Comparison of ENCODE assay signal across 14 cellular contexts in genomic region chr13:40599146-40599545, GRCh38.
DNase-seq lines count a peak whose midpoint lies in the region; ATAC-seq and FAIRE-seq lines count a peak whose summit lies in the region.
"Had no signal": no experiment of that assay in that cellular context is flagged by ENCODE, and none has a peak within 500 bp of the region (broad histone marks: within the 10 kb centered on the region; RNA-seq: fewer than 3 reads in every experiment).

No MANE protein-coding gene starts in this region.

- no peak for ATAC-seq in left colon

- H3K36me3 Mint-ChIP-seq in activated naive CD4-positive, alpha-beta T cell treated with anti-CD3 and anti-CD28 coated beads, Interleukin-2, amount 50 U/mL, for 24 hours = no peaks in the 10 kb centered on the region
- no peaks in the 10 kb centered on the region for H3K36me3 Mint-ChIP-seq in activated CD4-positive, alpha-beta memory T cell treated with anti-CD3 and anti-CD28 coated beads for 36 hours

- intact Hi-C loops in activated CD4-positive, alpha-beta memory T cell treated with anti-CD3 and anti-CD28 coated beads for 36 hours (cut with micrococcal nuclease) = loop anchor here (1.0 to 5.0 kb wide), 5 partner anchors 14 to 572 kb away; no protein-coding TSS in a partner anchor
- intact Hi-C loops in left colon (cut with DNase I, micrococcal nuclease) = no loop called here

- POLR2A ChIA-PET in activated CD4-positive, alpha-beta memory T cell treated with anti-CD3 and anti-CD28 coated beads for 36 hours (lab: Charles Lee) = interaction anchor here (2.0 to 3.9 kb wide), 2 partner anchors 15 to 65 kb away, joined by 6 to 20 read pairs; no protein-coding TSS in a partner anchor

- H3K27ac ChIP-seq in subcutaneous abdominal adipose tissue (ENCODE audit: low read depth, low read length) = peak overlapping the region; percentile 9
- H3K27ac ChIP-seq in small intestine (ENCODE audit: low read depth in 1 of 2, low read length in 1 of 2) = no peak overlapping the region
- H3K27ac ChIP-seq: Peyer's patch had no signal

- no peak for DNase-seq in activated naive CD4-positive, alpha-beta T cell (lab: John Stamatoyannopoulos, UW)
- peak; percentile 40 for DNase-seq in activated CD4-positive, alpha-beta memory T cell treated with anti-CD3 and anti-CD28 coated beads for 36 hours
- no peak for DNase-seq in left colon
- DNase-seq in small intestine = no peak
- DNase-seq in RPMI8226 = no peak
- DNase-seq: cerebellar nuclear complex, KG1, NCI-H1092, Peyer's patch, stomach had no signal

- peaks cover 94% of the 10 kb centered on the region for H3K4me1 Mint-ChIP-seq in activated naive CD4-positive, alpha-beta T cell treated with anti-CD3 and anti-CD28 coated beads, Interleukin-2, amount 50 U/mL, for 24 hours
- H3K4me1 Mint-ChIP-seq in activated CD4-positive, alpha-beta memory T cell treated with anti-CD3 and anti-CD28 coated beads for 36 hours (ENCODE audit: low read depth) = peaks cover 90% of the 10 kb centered on the region

- no peak overlapping the region for H3K4me3 ChIP-seq in subcutaneous abdominal adipose tissue (ENCODE audit: low read depth in 1 of 5, low read length in 5 of 5)
- no peak overlapping the region for H3K4me3 ChIP-seq in small intestine (ENCODE audit: low read depth in 1 of 2, low read length in 2 of 2)
- H3K4me3 ChIP-seq: pancreas, Peyer's patch, stomach had no signal

- 67 to 79% (median 69%) methylated on average over 5 of the region's 5 CpGs for WGBS in small intestine, 3 donors

- no peaks in the 10 kb centered on the region for H3K27me3 Mint-ChIP-seq in activated naive CD4-positive, alpha-beta T cell treated with anti-CD3 and anti-CD28 coated beads, Interleukin-2, amount 50 U/mL, for 24 hours
- no peaks in the 10 kb centered on the region for H3K27me3 Mint-ChIP-seq in activated CD4-positive, alpha-beta memory T cell treated with anti-CD3 and anti-CD28 coated beads for 36 hours

- FAIRE-seq in islet of Langerhans (lab: Jason Lieb, UNC) (peak; percentile 71), small intestine (lab: Jason Lieb, UNC) (no peak)

- H3K27me3 ChIP-seq in subcutaneous abdominal adipose tissue (ENCODE audit: control insufficient read depth in 5 of 5, insufficient read depth in 4 of 5, low read length in 5 of 5) (no peaks in the 10 kb centered on the region), small intestine (ENCODE audit: control insufficient read depth in 2 of 2, insufficient read depth in 2 of 2, low read length in 2 of 2) (no peaks in the 10 kb centered on the region)
- H3K27me3 ChIP-seq: pancreas, Peyer's patch, stomach had no signal

- H3K9ac ChIP-seq in subcutaneous abdominal adipose tissue (ENCODE audit: low read length in 5 of 5) = no peak overlapping the region

- H3K27ac Mint-ChIP-seq in activated naive CD4-positive, alpha-beta T cell treated with anti-CD3 and anti-CD28 coated beads, Interleukin-2, amount 50 U/mL, for 24 hours = peak overlapping the region; percentile 93
- H3K27ac Mint-ChIP-seq in activated CD4-positive, alpha-beta memory T cell treated with anti-CD3 and anti-CD28 coated beads for 36 hours = peak overlapping the region; percentile 85

- H3K9me3 Mint-ChIP-seq in activated naive CD4-positive, alpha-beta T cell treated with anti-CD3 and anti-CD28 coated beads, Interleukin-2, amount 50 U/mL, for 24 hours = no peaks in the 10 kb centered on the region
- no peaks in the 10 kb centered on the region for H3K9me3 Mint-ChIP-seq in activated CD4-positive, alpha-beta memory T cell treated with anti-CD3 and anti-CD28 coated beads for 36 hours

- CTCF ChIA-PET in activated CD4-positive, alpha-beta memory T cell treated with anti-CD3 and anti-CD28 coated beads for 36 hours (lab: Charles Lee) = interaction anchor here (0.6 to 1.6 kb wide), 3 partner anchors 54 to 137 kb away, joined by 3 to 4 read pairs (median 3); no protein-coding TSS in a partner anchor

- H3K9me3 ChIP-seq in subcutaneous abdominal adipose tissue (ENCODE audit: control insufficient read depth in 5 of 5, low read length in 5 of 5) (no peaks in the 10 kb centered on the region), small intestine (ENCODE audit: control insufficient read depth, low read depth) (no peaks in the 10 kb centered on the region)
- H3K9me3 ChIP-seq: pancreas, Peyer's patch, stomach had no signal

- peak overlapping the region; percentile 67 for H3K4me3 Mint-ChIP-seq in activated naive CD4-positive, alpha-beta T cell treated with anti-CD3 and anti-CD28 coated beads, Interleukin-2, amount 50 U/mL, for 24 hours
- H3K4me3 Mint-ChIP-seq in activated CD4-positive, alpha-beta memory T cell treated with anti-CD3 and anti-CD28 coated beads for 36 hours = peak overlapping the region; percentile 37

- H3K36me3 ChIP-seq in subcutaneous abdominal adipose tissue (ENCODE audit: control insufficient read depth in 5 of 5, insufficient read depth in 5 of 5, low read length in 5 of 5) = no peaks in the 10 kb centered on the region
- H3K36me3 ChIP-seq in small intestine (ENCODE audit: control insufficient read depth in 2 of 2, insufficient read depth in 2 of 2, low read length in 2 of 2) = no peaks in the 10 kb centered on the region
- H3K36me3 ChIP-seq: pancreas, Peyer's patch, stomach had no signal

- H3K4me1 ChIP-seq in subcutaneous abdominal adipose tissue (ENCODE audit: control insufficient read depth in 5 of 5, insufficient read depth in 5 of 5, low read length in 5 of 5) (peaks cover 0 to 53% (median 44%) of the 10 kb centered on the region in 5 donors), small intestine (ENCODE audit: control insufficient read depth in 2 of 2, insufficient read depth in 1 of 2, low read depth in 1 of 2, low read length in 1 of 2) (peaks cover 2 to 16% of the 10 kb centered on the region in 2 donors)
